In the genomic region with DNA sequence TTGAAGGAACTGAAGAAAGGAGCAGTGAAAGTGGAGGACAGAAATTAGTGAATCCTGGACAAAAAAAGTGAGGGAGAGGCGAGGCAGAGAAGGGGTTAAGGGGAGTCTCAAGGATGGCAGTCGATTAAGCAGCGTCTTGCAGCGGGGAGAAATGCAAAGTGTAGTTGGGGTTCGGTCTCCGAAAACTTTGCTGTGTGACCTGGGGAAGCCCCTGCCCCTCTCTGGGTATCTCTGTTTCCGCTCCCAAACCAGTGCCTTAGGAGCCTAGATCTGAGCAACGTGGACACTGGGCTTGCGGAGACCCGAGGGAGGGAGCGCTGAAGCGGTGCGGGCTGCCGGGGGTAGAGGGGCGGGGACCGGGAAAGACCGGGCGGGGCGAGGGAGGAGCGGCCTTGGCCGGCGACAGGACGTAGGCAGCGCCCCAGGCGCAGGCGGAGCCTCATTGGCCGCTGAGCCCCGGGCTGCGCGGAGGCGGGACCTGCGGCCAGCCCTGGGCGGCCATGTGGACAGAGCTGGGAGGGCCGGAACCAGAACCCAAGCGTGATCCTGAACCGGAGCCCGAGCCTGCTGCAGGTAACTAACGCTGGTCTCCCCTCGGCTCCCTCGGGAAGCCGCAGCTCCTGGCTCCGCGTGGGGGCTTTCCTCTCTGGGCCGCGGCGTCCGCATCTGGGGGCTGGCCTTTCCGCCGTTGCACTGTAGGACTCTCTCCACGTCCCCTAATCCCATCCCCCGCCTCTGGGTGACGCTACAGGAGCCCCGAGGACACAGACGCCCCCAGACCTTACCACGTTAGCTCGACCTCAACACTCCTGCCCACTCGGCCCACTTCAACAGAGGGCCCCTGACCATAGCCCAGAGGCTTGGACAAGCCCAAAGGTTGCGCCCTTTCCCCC, we compare ENCODE assay signal across 8 cellular contexts. TPM values are rescaled to one million over a fixed set of nuclear protein-coding genes. Genes with fewer than 3 reads are reported as not detected.
DNase-seq lines count a peak whose midpoint lies in the region; ATAC-seq and TF ChIP-seq lines count a peak whose summit lies in the region.

ALDH1B1 (plus strand) TSS at position 468 of the 893 bp plus-strand sequence. CDS start 3,047 bp downstream, outside the sequence.

- H3K27me3 Mint-ChIP-seq in H9 (ENCODE audit: low read depth): peaks cover 32% of the 10 kb centered on the region

- H2BK12ac ChIP-seq in H9 (ENCODE audit: insufficient read length, low read depth, low read length): no peak within 1 kb of the TSS

- intact Hi-C loops in heart right ventricle (cut with DNase I) (loop anchor here in 3 of 10 donors (5.0 to 10.0 kb wide), 5 partner anchors 305 to 648 kb away; partner anchors contain the start of genes SLC25A51 (in 2 of the 3) and TRMT10B (in 1 of the 3)), posterior vena cava (cut with DNase I) (loop anchor here in 1 of 2 donors (2.0 kb wide), 1 partner anchor 16 kb away; no protein-coding TSS in a partner anchor)

- no peak within 1 kb of the TSS for H4K5ac ChIP-seq in H9 (ENCODE audit: insufficient read length, low read depth, low read length)

- H3K9me3 ChIP-seq in H9 (ENCODE audit: control insufficient read depth, low read depth, low read length) (no peaks in the 10 kb centered on the region), MM.1S (replicated peaks; ENCODE audit: insufficient read depth, low read length) (no peaks in the 10 kb centered on the region), SU-DHL-6 (ENCODE audit: insufficient read depth, low read length) (no peaks in the 10 kb centered on the region), heart right ventricle (no peaks in the 10 kb centered on the region)

- H2BK120ac ChIP-seq in H9 (ENCODE audit: low read depth, low read length, poor library complexity, severe bottlenecking): no peak within 1 kb of the TSS

- H2BK20ac ChIP-seq in H9 (ENCODE audit: low read depth, low read length, poor library complexity, severe bottlenecking): no peak within 1 kb of the TSS

- H3K9me2 ChIP-seq in MM.1S (replicated peaks; ENCODE audit: insufficient read depth, low read length) (no peaks in the 10 kb centered on the region), SU-DHL-6 (replicated peaks; ENCODE audit: insufficient read depth, low read length) (no peaks in the 10 kb centered on the region)

- peak within 1 kb of the TSS; percentile 84 for H3K18ac ChIP-seq in H9 (ENCODE audit: insufficient read length, low read depth, low read length)

- H2AFZ ChIP-seq in H9 (ENCODE audit: low read length) (no peak within 1 kb of the TSS), MM.1S (ENCODE audit: low read length) (peak within 1 kb of the TSS; percentile 84), SU-DHL-6 (ENCODE audit: low read depth, low read length, severe bottlenecking) (peak within 1 kb of the TSS; percentile 85)

- no peak within 1 kb of the TSS for H3K56ac ChIP-seq in H9 (ENCODE audit: insufficient read length, low read depth, low read length)

- no peaks in the 10 kb centered on the region; a peak in 2 of 5 replicates for H3K9me3 Mint-ChIP-seq in H9

- no peak within 1 kb of the TSS for H3K23ac ChIP-seq in H9 (ENCODE audit: insufficient read length, low read depth, low read length)

- H3K79me1 ChIP-seq in H9 (ENCODE audit: insufficient read depth, low read depth, low read length, poor library complexity, severe bottlenecking): no peaks in the 10 kb centered on the region

- peaks cover 29 to 33% (median 30%) of the 10 kb centered on the region in 3 experiments; a peak in 6 of 7 replicates for H3K36me3 Mint-ChIP-seq in H9 (ENCODE audit: insufficient read depth in 1 of 3, low read depth in 3 of 3)

- WGBS in H9 (ENCODE audit: extremely low coverage, insufficient read length, low lambda C conversion rate): no CpG with 5 or more reads among the region's 58 CpGs
- WGBS in heart right ventricle, 2 donors: 0 to 1% methylated on average over 53 to 58 of the region's 58 CpGs
- under 1% methylated on average over 58 of the region's 58 CpGs for WGBS in urinary bladder

- H3K79me2 ChIP-seq in H9 (ENCODE audit: insufficient read depth, low read length): peaks cover 13% of the 10 kb centered on the region; the same call in 1 of the 2 replicates
- H3K79me2 ChIP-seq in MM.1S (ENCODE audit: low read length): peaks cover 35% of the 10 kb centered on the region
- H3K79me2 ChIP-seq in SU-DHL-6 (ENCODE audit: insufficient read depth, low read length): no peaks in the 10 kb centered on the region; the same call in 1 of the 2 replicates

- H2AK5ac ChIP-seq in H9 (ENCODE audit: insufficient read length, low read length): no peak within 1 kb of the TSS

- peak; percentile 95 for DNase-seq in GM10248 (ENCODE audit: extremely low spot score)
- peak; percentile 93 for DNase-seq in H9
- DNase-seq in MM.1S: peak; percentile 85
- peak; percentile 30 for DNase-seq in activated naive CD8-positive, alpha-beta T cell treated with anti-CD3 and anti-CD28 coated beads, Interleukin-2, amount 50 U/mL, for 16 hours (ENCODE audit: low read depth, low spot score)
- peak; percentile 80 to 87 for DNase-seq in heart right ventricle
- DNase-seq in posterior vena cava (ENCODE audit: low spot score): peak; percentile 96

- no peak within 1 kb of the TSS for H3T11ph ChIP-seq in H9 (ENCODE audit: low read length)

- peaks cover 26 to 28% of the 10 kb centered on the region in 2 experiments for H3K4me1 Mint-ChIP-seq in H9

- peak within 1 kb of the TSS; percentile 83 for H3K4me3 ChIP-seq in MM.1S (ENCODE audit: low read length)
- H3K4me3 ChIP-seq in SU-DHL-6 (ENCODE audit: insufficient read depth, low read length, poor library complexity, severe bottlenecking): peak within 1 kb of the TSS; percentile 81
- H3K4me3 ChIP-seq in heart right ventricle: peak within 1 kb of the TSS; percentile 54 to 89 (median 76)
- H3K4me3 ChIP-seq in urinary bladder (ENCODE audit: low read depth, low read length): peak within 1 kb of the TSS; percentile 87

- CTCF ChIA-PET in GM10248 (lab: Yijun Ruan, JAX): interaction anchor here (0.7 to 2.0 kb wide), 12 partner anchors 7 to 489 kb away, joined by 3 to 7 read pairs (median 4); no protein-coding TSS in a partner anchor

- H3K4me1 ChIP-seq in H9 (ENCODE audit: insufficient read depth, low read length) (peaks cover 3% of the 10 kb centered on the region; the same call in 1 of the 2 replicates), MM.1S (ENCODE audit: low read length) (0 out of 2 replicates have a peak, but pooled peaks cover 3% of the 10 kb centered on the region), heart right ventricle (peaks cover 0 to 28% (median 15%) of the 10 kb centered on the region in 9 donors), urinary bladder (ENCODE audit: insufficient read depth) (no peaks in the 10 kb centered on the region)

- peaks cover 10% of the 10 kb centered on the region for H3K23me2 ChIP-seq in H9 (ENCODE audit: insufficient read length, low read depth, low read length, poor library complexity, severe bottlenecking)

- H4K8ac ChIP-seq in H9 (replicated peaks; ENCODE audit: insufficient read length, low read depth, low read length): no peak within 1 kb of the TSS

- POLR2A ChIA-PET in GM10248 (lab: Yijun Ruan, JAX): no interaction called here

- H3K36me3 ChIP-seq in MM.1S (replicated peaks; ENCODE audit: insufficient read depth, low read length): no peaks in the 10 kb centered on the region
- no peaks in the 10 kb centered on the region for H3K36me3 ChIP-seq in SU-DHL-6 (ENCODE audit: low read length)
- peaks cover 0 to 20% (median 8%) of the 10 kb centered on the region in 9 donors for H3K36me3 ChIP-seq in heart right ventricle
- H3K36me3 ChIP-seq in urinary bladder (ENCODE audit: insufficient read depth): no peaks in the 10 kb centered on the region

- H4K91ac ChIP-seq in H9 (ENCODE audit: insufficient read length, low read depth, low read length): no peak within 1 kb of the TSS

- H3F3A ChIP-seq in MM.1S (ENCODE audit: insufficient read depth, low read length) (no peaks in the 10 kb centered on the region), SU-DHL-6 (ENCODE audit: insufficient read depth) (no peaks in the 10 kb centered on the region)

- H3K4me2 ChIP-seq in H9 (ENCODE audit: insufficient read depth, insufficient read length, low read length) (peak within 1 kb of the TSS; percentile 95), MM.1S (ENCODE audit: low read depth, low read length) (peak within 1 kb of the TSS; percentile 78), SU-DHL-6 (ENCODE audit: low read depth, low read length, poor library complexity, severe bottlenecking) (peak within 1 kb of the TSS; percentile 70)

- H3K9ac ChIP-seq in H9 (ENCODE audit: extremely low read depth, insufficient read length, low read length) (peak within 1 kb of the TSS; percentile 73), MM.1S (ENCODE audit: low read length) (peak within 1 kb of the TSS; percentile 79), SU-DHL-6 (ENCODE audit: low read length) (peak within 1 kb of the TSS; percentile 75)

- peak within 1 kb of the TSS; percentile 93 to 97 for H3K4me3 Mint-ChIP-seq in H9

- H3K4ac ChIP-seq in H9 (ENCODE audit: low read depth, low read length): no peak within 1 kb of the TSS

- H3K27ac Mint-ChIP-seq in H9: peak within 1 kb of the TSS; percentile 85 to 90 (median 86)

- no peak within 1 kb of the TSS for H3K27ac ChIP-seq in H9 (ENCODE audit: insufficient read length, low read depth, low read length)
- H3K27ac ChIP-seq in MM.1S (ENCODE audit: low read length): peak within 1 kb of the TSS; percentile 1; the same call in 1 of the 2 replicates
- H3K27ac ChIP-seq in SU-DHL-6 (ENCODE audit: low read depth, low read length): no peak within 1 kb of the TSS
- peak within 1 kb of the TSS in 8 of 10 donors; percentile 11 to 79 (median 54) for H3K27ac ChIP-seq in heart right ventricle
- peak within 1 kb of the TSS; percentile 28 for H3K27ac ChIP-seq in urinary bladder (ENCODE audit: low read depth)

- H2BK5ac ChIP-seq in H9 (ENCODE audit: insufficient read length, low read length): no peak within 1 kb of the TSS

- peak; percentile 39 for TF ChIP-seq CTCF in GM10248 (IDR thresholded peaks at IDR 0.05; ENCODE audit: control extremely low read depth, extremely low read depth, low read depth, missing control alignments)
- peak; percentile 43; the same call in 2 of the 3 replicates for TF ChIP-seq CTCF in H9 (conservative IDR thresholded peaks at IDR 0.05)
- peak; percentile 34 for TF ChIP-seq CTCF in MM.1S (IDR thresholded peaks at IDR 0.05; ENCODE audit: low read length)
- TF ChIP-seq CTCF in SU-DHL-6 (IDR thresholded peaks at IDR 0.05; ENCODE audit: insufficient read depth, low read length, poor library complexity, severe bottlenecking): no peak
- TF ChIP-seq CTCF in heart right ventricle (IDR thresholded peaks at IDR 0.05): peak in 5 of 9 donors; percentile 8 to 27 (median 22)

- no peak within 1 kb of the TSS for H2BK15ac ChIP-seq in H9 (ENCODE audit: low read depth, low read length)

- H4K20me1 ChIP-seq in H9 (ENCODE audit: control insufficient read depth, insufficient read depth, insufficient read length) (no peaks in the 10 kb centered on the region), MM.1S (ENCODE audit: insufficient read depth, low read length) (no peaks in the 10 kb centered on the region), SU-DHL-6 (ENCODE audit: low read depth, low read length) (no peaks in the 10 kb centered on the region)

- peak within 1 kb of the TSS; percentile 86 for H3K14ac ChIP-seq in H9 (ENCODE audit: insufficient read depth, low read length)

- H3K27me3 ChIP-seq in H9 (ENCODE audit: insufficient read depth, low read length) (peaks cover 2% of the 10 kb centered on the region; the same call in 1 of the 2 replicates), MM.1S (replicated peaks; ENCODE audit: insufficient read depth, low read length) (no peaks in the 10 kb centered on the region), SU-DHL-6 (ENCODE audit: low read length) (no peaks in the 10 kb centered on the region), heart right ventricle (peaks cover 0 to 3% (median 0%) of the 10 kb centered on the region in 7 donors)

- ATAC-seq in heart right ventricle: peak; percentile 98 to 99 (median 99)

RNA-seq across cellular contexts. Expression of gene ALDH1B1, which starts in this region (rescaled TPM):
- 49.6 and 51.5 TPM in 2 replicates for total RNA-seq in H9 (2021)
- total RNA-seq in heart right ventricle: 10 to 100 TPM; 12.1 to 30.2 (median 18.9) TPM
- 10 to 100 TPM in 1 of 2 donors, 1 to 10 TPM in 1; 4.0 to 15.7 TPM for polyA plus RNA-seq in heart right ventricle
- 100 to 1,000 TPM; 200 to 217 TPM for total RNA-seq in posterior vena cava
- total RNA-seq in urinary bladder: 51.0 TPM
- 239 TPM for polyA plus RNA-seq in urinary bladder

Comparison
In these comparisons a context has a peak if more than half of its experiments do, and no peak if none do; other contexts are left out.
1. RNA of gene ALDH1B1 (polyA plus RNA-seq): 239 TPM in urinary bladder (single experiment); 4.0 to 15.7 TPM in heart right ventricle; every median in the first group is over 10 times any median in the second.
2. DNase-seq: peak in every context shown above with its lines; median percentile 96 in posterior vena cava; 95 in GM10248; 93 in H9; 85 in MM.1S; 84 in heart right ventricle; 30 in activated naive CD8-positive, alpha-beta T cell treated with anti-CD3 and anti-CD28 coated beads, Interleukin-2, amount 50 U/mL, for 16 hours.
3. H3K27ac ChIP-seq: peak in MM.1S (single experiment), heart right ventricle (8 of 10) and urinary bladder (single experiment); none in H9 (single experiment) and SU-DHL-6 (single experiment).
4. Peak in every context shown above with its lines, with median percentiles within 50 percentile points of each other: H3K4me2 ChIP-seq, H3K9ac ChIP-seq and H3K4me3 ChIP-seq.